Comparison of ENCODE assay signal across 8 cellular contexts in genomic region chrX:153974003-153974725, GRCh38. TPM values are rescaled to one million over a fixed set of nuclear protein-coding genes. Genes with fewer than 3 reads are reported as not detected.
DNase-seq lines count a peak whose midpoint lies in the region; ATAC-seq and TF ChIP-seq lines count a peak whose summit lies in the region.

No MANE protein-coding gene starts in this region.

- peak overlapping the region; percentile 31; the same call in 1 of the 2 replicates for H2AFZ ChIP-seq in DND-41 (ENCODE audit: low read depth, low read length)

- H3K27me3 ChIP-seq in DND-41 (ENCODE audit: insufficient read depth, low read length, poor library complexity) (no peaks in the 10 kb centered on the region), NT2/D1 (ENCODE audit: insufficient read depth, insufficient read length) (no peaks in the 10 kb centered on the region), endodermal cell (ENCODE audit: control insufficient read depth, insufficient read depth, low read length, poor library complexity, severe bottlenecking) (no peaks in the 10 kb centered on the region)

- no peaks in the 10 kb centered on the region for H3K9me3 ChIP-seq in DND-41 (ENCODE audit: insufficient read depth, low read length, severe bottlenecking)
- no peaks in the 10 kb centered on the region for H3K9me3 ChIP-seq in NT2/D1 (ENCODE audit: insufficient read depth, low read length)
- no peaks in the 10 kb centered on the region for H3K9me3 ChIP-seq in endodermal cell (ENCODE audit: control insufficient read depth, low read length)

- 96 to 100% methylated on average over 4 to 14 of the region's 14 CpGs for WGBS in endodermal cell (ENCODE audit: insufficient coverage in 1 of 2, insufficient read length in 1 of 2), 2 experiments

- H3K4me2 ChIP-seq in DND-41 (ENCODE audit: insufficient read depth, low read length): peak overlapping the region; percentile 73

- H3K27ac ChIP-seq in DND-41 (ENCODE audit: low read length) (peak overlapping the region; percentile 100), endodermal cell (ENCODE audit: low read depth, low read length) (peak overlapping the region; percentile 99)

- H3K27me3 Mint-ChIP-seq in endodermal cell (ENCODE audit: insufficient read depth): no peaks in the 10 kb centered on the region
- no peaks in the 10 kb centered on the region for H3K27me3 Mint-ChIP-seq in progenitor cell of endocrine pancreas

- peaks cover 48% of the 10 kb centered on the region for H3K79me2 ChIP-seq in DND-41 (ENCODE audit: insufficient read depth, low read length)

- H3K9me3 Mint-ChIP-seq in endodermal cell: no peaks in the 10 kb centered on the region
- no peaks in the 10 kb centered on the region for H3K9me3 Mint-ChIP-seq in progenitor cell of endocrine pancreas (ENCODE audit: low read depth)

- H3K36me3 Mint-ChIP-seq in endodermal cell (ENCODE audit: low read depth) (no peaks in the 10 kb centered on the region), progenitor cell of endocrine pancreas (ENCODE audit: insufficient read depth) (peaks cover 1% of the 10 kb centered on the region)

- peaks cover 7% of the 10 kb centered on the region for H4K20me1 ChIP-seq in DND-41 (ENCODE audit: insufficient read depth, low read length)

- H3K4me3 Mint-ChIP-seq in endodermal cell (peak overlapping the region; percentile 96), progenitor cell of endocrine pancreas (ENCODE audit: low read depth) (peak overlapping the region; percentile 92)

- H3K4me3 ChIP-seq in DND-41 (ENCODE audit: low read depth in 1 of 2, low read length in 2 of 2) (peak overlapping the region in 1 of 2 experiments; percentile 90; a peak in 2 of 4 replicates), NT2/D1 (ENCODE audit: insufficient read length, low read depth) (no peak overlapping the region), endodermal cell (ENCODE audit: low read length) (peak overlapping the region; percentile 89)

- H3K4me1 Mint-ChIP-seq in endodermal cell (peaks cover 19% of the 10 kb centered on the region), progenitor cell of endocrine pancreas (ENCODE audit: low read depth) (peaks cover 21% of the 10 kb centered on the region)

- ATAC-seq in DND-41 (ENCODE audit: insufficient read depth, low read depth) (no peak), HG03354 (IDR thresholded peaks at IDR 0.05; ENCODE audit: poor library complexity, severe bottlenecking, unreplicated experiment) (no peak), HG03520 (IDR thresholded peaks at IDR 0.05; ENCODE audit: unreplicated experiment) (no peak)

- no peak for TF ChIP-seq CTCF in DND-41 (IDR thresholded peaks at IDR 0.05; ENCODE audit: borderline replicate concordance, extremely low read depth, low read length, poor library complexity, severe bottlenecking)
- TF ChIP-seq CTCF in endodermal cell (conservative IDR thresholded peaks at IDR 0.05): no peak
- no peak for TF ChIP-seq CTCF in progenitor cell of endocrine pancreas (IDR thresholded peaks at IDR 0.05; ENCODE audit: unreplicated experiment)

- no peak for DNase-seq in DND-41
- DNase-seq in NT2/D1 (ENCODE audit: low read depth, low spot score): no peak
- DNase-seq in endodermal cell: peak; percentile 43
- DNase-seq in progenitor cell of endocrine pancreas (ENCODE audit: low spot score, unreplicated experiment): no peak
- no peak for DNase-seq in AG08395 (ENCODE audit: low spot score)
- no peak for DNase-seq in COLO829 (ENCODE audit: low spot score)

- peaks cover 8% of the 10 kb centered on the region; the same call in 1 of the 2 replicates for H3K36me3 ChIP-seq in DND-41 (ENCODE audit: insufficient read depth, low read length)
- H3K36me3 ChIP-seq in NT2/D1 (ENCODE audit: insufficient read depth, insufficient read length, low read length): peaks cover 10% of the 10 kb centered on the region
- H3K36me3 ChIP-seq in endodermal cell (ENCODE audit: control insufficient read depth, insufficient read depth, low read length): peaks cover 4% of the 10 kb centered on the region

- H3K9ac ChIP-seq in DND-41 (ENCODE audit: low read depth, low read length) (peak overlapping the region; percentile 99), NT2/D1 (ENCODE audit: insufficient read length, low read depth) (peak overlapping the region; percentile 81), endodermal cell (ENCODE audit: extremely low read depth, low read length, poor library complexity, severe bottlenecking) (no peak overlapping the region)

- H3K4me1 ChIP-seq in DND-41 (ENCODE audit: insufficient read depth, low read length): peaks cover 19% of the 10 kb centered on the region
- peaks cover 2% of the 10 kb centered on the region for H3K4me1 ChIP-seq in NT2/D1 (ENCODE audit: insufficient read depth, insufficient read length)
- H3K4me1 ChIP-seq in endodermal cell (ENCODE audit: control insufficient read depth, insufficient read depth, low read length): no peaks in the 10 kb centered on the region

- H3K27ac Mint-ChIP-seq in endodermal cell: peak overlapping the region; percentile 67
- peak overlapping the region; percentile 98 for H3K27ac Mint-ChIP-seq in progenitor cell of endocrine pancreas

RNA-seq across cellular contexts. Expression of gene TMEM187, which starts 1.6 kb away (rescaled TPM):
- total RNA-seq in endodermal cell: 1 to 10 TPM; 4.8 to 8.1 TPM
- polyA plus RNA-seq in endodermal cell (2013, experiment 1 of 2): 4.8 TPM
- polyA plus RNA-seq in endodermal cell (2013, experiment 2 of 2): 5.3 TPM
- total RNA-seq in progenitor cell of endocrine pancreas: 10.2 and 11.7 TPM in 2 replicates

RNA-seq across cellular contexts. Expression of gene HCFC1, which starts 2.5 kb away (rescaled TPM):
- 100 to 1,000 TPM in 1 of 2 donors, 10 to 100 TPM in 1; 93.4 to 112 TPM for total RNA-seq in endodermal cell
- polyA plus RNA-seq in endodermal cell (2013, experiment 1 of 2): 60.4 TPM
- polyA plus RNA-seq in endodermal cell (2013, experiment 2 of 2): 63.4 TPM
- 105 and 121 TPM in 2 replicates for total RNA-seq in progenitor cell of endocrine pancreas

RNA-seq across cellular contexts. Expression of gene RENBP, which starts 29.7 kb away (rescaled TPM):
- total RNA-seq in endodermal cell (10 to 100 TPM; 12.0 to 17.5 TPM), progenitor cell of endocrine pancreas (2.5 and 3.3 TPM in 2 replicates)
- 9.5 TPM for polyA plus RNA-seq in endodermal cell (2013, experiment 1 of 2)
- 7.5 TPM for polyA plus RNA-seq in endodermal cell (2013, experiment 2 of 2)

RNA-seq across cellular contexts. Expression of gene NAA10, which starts 39.3 kb away (rescaled TPM):
- total RNA-seq in endodermal cell (10 to 100 TPM; 91.6 to 99.3 TPM), progenitor cell of endocrine pancreas (85.3 and 86.3 TPM in 2 replicates)
- polyA plus RNA-seq in endodermal cell (2013, experiment 1 of 2): 99.4 TPM
- 86.3 TPM for polyA plus RNA-seq in endodermal cell (2013, experiment 2 of 2)

RNA-seq across cellular contexts. Expression of gene IRAK1, which starts 45.5 kb away (rescaled TPM):
- total RNA-seq in endodermal cell: 10 to 100 TPM; 61.1 to 73.9 TPM
- 41.3 TPM for polyA plus RNA-seq in endodermal cell (2013, experiment 1 of 2)
- polyA plus RNA-seq in endodermal cell (2013, experiment 2 of 2): 36.5 TPM
- 95.8 and 96.9 TPM in 2 replicates for total RNA-seq in progenitor cell of endocrine pancreas
